Comparison of ENCODE assay signal across 20 cellular contexts in the genomic region with DNA sequence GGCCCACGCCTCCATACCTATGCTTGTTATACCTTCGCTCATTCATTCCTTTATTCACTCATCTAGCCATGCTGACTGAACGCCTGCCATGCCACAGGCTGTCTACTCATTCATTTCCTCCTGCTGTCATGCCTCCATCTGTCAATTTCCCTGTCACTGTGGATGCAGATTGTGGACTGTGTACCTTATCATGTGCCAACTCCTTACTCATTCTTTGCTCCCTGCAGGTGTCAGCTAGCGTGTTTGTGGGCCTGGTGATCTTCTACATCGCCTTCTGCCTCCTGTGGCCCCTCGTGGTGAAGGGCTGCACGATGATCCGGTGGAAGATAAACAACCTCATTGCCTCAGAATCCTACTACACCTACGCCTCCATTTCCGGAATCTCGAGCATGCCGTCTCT. TPM values are rescaled to one million over a fixed set of nuclear protein-coding genes. Genes with fewer than 3 reads are reported as not detected.
A peak's percentile ranks its signal among the peaks of the same experiment; 100 is the strongest.
DNase-seq lines count a peak whose midpoint lies in the region; ATAC-seq, FAIRE-seq and TF ChIP-seq lines count a peak whose summit lies in the region.
"Had no signal": no experiment of that assay in that cellular context is flagged by ENCODE, and none has a peak within 500 bp of the region (broad histone marks: within the 10 kb centered on the region; RNA-seq: fewer than 3 reads in every experiment).

No MANE protein-coding gene starts in this region.

- no peak for TF ChIP-seq CTCF in A549 (IDR thresholded peaks at IDR 0.05)
- TF ChIP-seq CTCF in K562 (IDR thresholded peaks at IDR 0.05 in 2 of 3, conservative IDR thresholded peaks at IDR 0.05 in 1 of 3; ENCODE audit: insufficient read depth in 2 of 3, low read depth in 1 of 3, low read length in 3 of 3) = no peak
- no peak for TF ChIP-seq CTCF in neural progenitor cell (IDR thresholded peaks at IDR 0.05)

- POLR2A ChIA-PET in A549 (lab: Yijun Ruan, JAX) (interaction anchor here (0.7 to 1.0 kb wide), 2 partner anchors 17 to 560 kb away, joined by 3 read pairs; no protein-coding TSS in a partner anchor), K562 (lab: Yijun Ruan, JAX) (interaction anchor here (0.6 kb wide), 1 partner anchor 39 kb away, joined by 3 read pairs; no protein-coding TSS in a partner anchor), T-cell (lab: Charles Lee) (no interaction called here)

- no TSS peak for BruUV-seq in K562 (replicated peaks; lab: Mats Ljungman, UMichigan)

- H3K4me1 Mint-ChIP-seq in neural progenitor cell (peaks cover 13% of the 10 kb centered on the region), T-cell (peaks cover 11 to 14% (median 12%) of the 10 kb centered on the region in 3 donors)

- no peak overlapping the region for H3K4me3 ChIP-seq in A549
- no peak overlapping the region for H3K4me3 ChIP-seq in K562
- H3K4me3 ChIP-seq in neural progenitor cell = no peak overlapping the region
- H3K4me3 ChIP-seq: BLaER1 had no signal

- H4K20me1 ChIP-seq in K562 (replicated peaks; ENCODE audit: control insufficient read depth, insufficient read depth, low read length) (0 out of 2 replicates have a peak, but pooled peaks cover 2% of the 10 kb centered on the region), neural progenitor cell (ENCODE audit: low read depth) (peaks cover 2% of the 10 kb centered on the region)

- H3K27me3 ChIP-seq in K562 (ENCODE audit: control insufficient read depth in 2 of 2, insufficient read depth in 2 of 2, low read length in 2 of 2) = no peaks in the 10 kb centered on the region
- H3K27me3 ChIP-seq in neural progenitor cell = peaks cover 11% of the 10 kb centered on the region
- H3K27me3 ChIP-seq: BLaER1 had no signal

- DNase-seq in A549 (ENCODE audit: low read depth in 1 of 2, low spot score in 1 of 2) (no peak), G401 (ENCODE audit: low spot score) (peak; percentile 95), K562 (ENCODE audit: extremely low read depth in 1 of 4, low spot score in 3 of 4) (peak in 2 of 4 experiments; percentile 37 to 59), neural progenitor cell (ENCODE audit: low spot score) (no peak), ecto neural progenitor cell (ENCODE audit: low spot score) (no peak), T-cell (no peak)
- DNase-seq: CD4-positive, alpha-beta T cell; COR-L47; EL; H7; HFFc6; Kasumi-1; NCI-H1417; NCI-H1930; NCI-H226 had no signal

- H3K27ac Mint-ChIP-seq in neural progenitor cell (peak overlapping the region; percentile 27), T-cell (no peak overlapping the region)
- H3K27ac Mint-ChIP-seq: CD4-positive, alpha-beta T cell; HFFc6; T-helper 1 cell treated with Interleukin-12 subunit alpha and Interleukin-12 subunit beta and Interleukin-4 antibody, amounts not matched to agents 30 μg/mL and 1 μg/mL, for 36 hours had no signal

- TF ChIP-seq RAD21 in A549 (conservative IDR thresholded peaks at IDR 0.05 in 1 of 2, IDR thresholded peaks at IDR 0.05 in 1 of 2) = no peak
- TF ChIP-seq RAD21 in K562 (CRISPR knock-in tag; conservative IDR thresholded peaks at IDR 0.05 in 1 of 2, IDR thresholded peaks at IDR 0.05 in 1 of 2) = no peak

- ATAC-seq in A549 = no peak
- no peak for ATAC-seq in K562
- no peak for ATAC-seq in GM19351 (IDR thresholded peaks at IDR 0.05; ENCODE audit: unreplicated experiment)
- ATAC-seq in T-cell (replicated peaks in 1 of 4) = no peak
- ATAC-seq: Right ventricle myocardium inferior had no signal

- in situ Hi-C loops in G401 (cut with HindIII; ENCODE audit: low sequenced_read_pairs) (no loop called here), K562 (cut with MboI) (no loop called here)

- H3K36me3 ChIP-seq in K562 (ENCODE audit: control insufficient read depth, insufficient read depth, low read length) (no peaks in the 10 kb centered on the region), neural progenitor cell (no peaks in the 10 kb centered on the region)
- H3K36me3 ChIP-seq: BLaER1 had no signal

- H3K27me3 Mint-ChIP-seq in neural progenitor cell (ENCODE audit: insufficient read depth, low read depth) (peaks cover 10% of the 10 kb centered on the region), T-cell (peaks cover 14 to 19% of the 10 kb centered on the region in 2 donors)

- H3K9me3 ChIP-seq in A549 (no peaks in the 10 kb centered on the region), K562 (replicated peaks; ENCODE audit: control insufficient read depth, insufficient read depth, low read depth, low read length) (no peaks in the 10 kb centered on the region; the same call in 1 of the 2 replicates), neural progenitor cell (ENCODE audit: low read depth) (no peaks in the 10 kb centered on the region)

- H3K4me2 ChIP-seq in A549 = no peak overlapping the region
- H3K4me2 ChIP-seq in K562 (ENCODE audit: insufficient read depth, low read length) = peak overlapping the region; percentile 38
- H3K4me2 ChIP-seq in neural progenitor cell = no peak overlapping the region
- H3K4me2 ChIP-seq: BLaER1 had no signal

- no peaks in the 10 kb centered on the region for H3K36me3 Mint-ChIP-seq in neural progenitor cell
- peaks cover 8% of the 10 kb centered on the region for H3K36me3 Mint-ChIP-seq in T-cell

- no peak overlapping the region for H3K9ac ChIP-seq in K562 (ENCODE audit: insufficient read depth in 1 of 2, low read depth in 2 of 2, low read length in 2 of 2)
- H3K9ac ChIP-seq in neural progenitor cell = no peak overlapping the region
- H3K9ac ChIP-seq: BLaER1 had no signal

- WGBS in A549 (ENCODE audit: missing lambda C conversion rate) = 55% methylated on average over 12 of the region's 12 CpGs
- WGBS in K562 (ENCODE audit: insufficient coverage, low coverage, missing lambda C conversion rate) = 26% methylated on average over 12 of the region's 12 CpGs

- intact Hi-C loops in K562 (cut with micrococcal nuclease) = no loop called here

- H3F3A ChIP-seq in neural progenitor cell (ENCODE audit: low read depth) = peaks cover 13% of the 10 kb centered on the region

- TF ChIP-seq EP300 in A549 (IDR thresholded peaks at IDR 0.05) (no peak), K562 (IDR thresholded peaks at IDR 0.05; ENCODE audit: low read length) (peak; percentile 9; the same call in 1 of the 2 replicates)

- FAIRE-seq in A549 (lab: Jason Lieb, UNC) (peak; percentile 49), K562 (lab: Jason Lieb, UNC) (peak; percentile 32)

- no peaks in the 10 kb centered on the region for H3K9me1 ChIP-seq in K562 (ENCODE audit: control insufficient read depth, insufficient read depth, low read length)

- no peak overlapping the region for H3K27ac ChIP-seq in A549
- no peak overlapping the region for H3K27ac ChIP-seq in K562 (ENCODE audit: extremely low read depth, low read depth, low read length)
- H3K27ac ChIP-seq in neural progenitor cell = no peak overlapping the region
- H3K27ac ChIP-seq: BLaER1 had no signal

- H3K79me2 ChIP-seq in K562 (ENCODE audit: control insufficient read depth, insufficient read depth, low read length) = peaks cover 8% of the 10 kb centered on the region
- H3K79me2 ChIP-seq in neural progenitor cell (ENCODE audit: low read depth) = peaks cover 6% of the 10 kb centered on the region

- H3K9me3 Mint-ChIP-seq in neural progenitor cell (no peaks in the 10 kb centered on the region), T-cell (no peaks in the 10 kb centered on the region)
- H3K9me3 Mint-ChIP-seq: CD4-positive, alpha-beta T cell; HFFc6; T-helper 1 cell treated with Interleukin-12 subunit alpha and Interleukin-12 subunit beta and Interleukin-4 antibody, amounts not matched to agents 30 μg/mL and 1 μg/mL, for 36 hours had no signal

- H3K4me1 ChIP-seq in A549 = peaks cover 4% of the 10 kb centered on the region; the same call in 1 of the 3 replicates
- peaks cover 9 to 10% of the 10 kb centered on the region in 2 experiments; a peak in 4 of 5 replicates for H3K4me1 ChIP-seq in K562 (replicated peaks in 1 of 2; ENCODE audit: control insufficient read depth in 2 of 2, insufficient read depth in 2 of 2, low read length in 2 of 2)
- H3K4me1 ChIP-seq in neural progenitor cell = peaks cover 21% of the 10 kb centered on the region

- CTCF ChIA-PET in A549 (lab: Yijun Ruan, JAX) = interaction anchor here (0.7 to 1.9 kb wide), 7 partner anchors 11 to 468 kb away, joined by 3 to 7 read pairs (median 3); a partner anchor contains a TSS
- CTCF ChIA-PET in K562 (lab: Yijun Ruan, JAX; ENCODE audit: low intra/inter-chr PET ratio) = no interaction called here
- CTCF ChIA-PET in T-cell (lab: Charles Lee) = no interaction called here

- TF ChIP-seq POLR2A in A549 (IDR thresholded peaks at IDR 0.05; ENCODE audit: low read length) (no peak), K562 (conservative IDR thresholded peaks at IDR 0.05) (no peak)

- H2AFZ ChIP-seq in K562 (ENCODE audit: low read depth, low read length) (peak overlapping the region; percentile 80), neural progenitor cell (replicated peaks) (no peak overlapping the region)

- H3K4me3 Mint-ChIP-seq in neural progenitor cell = no peak overlapping the region
- no peak overlapping the region for H3K4me3 Mint-ChIP-seq in T-cell
- H3K4me3 Mint-ChIP-seq: CD4-positive, alpha-beta T cell; HFFc6; T-helper 1 cell treated with Interleukin-12 subunit alpha and Interleukin-12 subunit beta and Interleukin-4 antibody, amounts not matched to agents 30 μg/mL and 1 μg/mL, for 36 hours had no signal

RNA-seq across cellular contexts. Expression of a gene that starts 4.1 kb away (rescaled TPM):
- 437 and 469 TPM in 2 replicates for polyA plus RNA-seq in A549 (2011; rRNA removed)
- polyA plus RNA-seq in A549 (2012; cell fraction: cytosol; rRNA removed) = 941 and 1,147 TPM in 2 replicates
- 541 and 764 TPM in 2 replicates for polyA plus RNA-seq in A549 (2012; cell fraction: nucleus; rRNA removed)
- 456 to 462 TPM (median 458 TPM) in 3 replicates for polyA plus RNA-seq in A549 (2017; fragmentation: RNase III; extraction: RNeasy Plus Mini Kit Qiagen cat#74134 plus additional on column Dnase treatment)
- 402 and 496 TPM in 2 replicates for polyA minus RNA-seq in A549 (2011; rRNA and poly(A)+ RNA removed)
- 518 and 528 TPM in 2 replicates for total RNA-seq in G401 (2014; rRNA removed; shearing (Covaris generic))
- total RNA-seq in K562 (2011; cell fraction: chromatin; rRNA removed; ENCODE audit: low replicate concordance) = 76.7 and 164 TPM in 2 replicates
- 169 and 187 TPM in 2 replicates for total RNA-seq in K562 (2011; cell fraction: nucleolus; rRNA removed)
- total RNA-seq in K562 (2011; cell fraction: nucleoplasm; rRNA removed) = 126 and 134 TPM in 2 replicates
- total RNA-seq in K562 (2014; rRNA removed) = 379 and 498 TPM in 2 replicates
- 222 and 257 TPM in 2 replicates for total RNA-seq in K562 (2014; rRNA removed; fragmentation: Illumina TruSeq; extraction: Trizol)
- total RNA-seq in K562 (2015; rRNA removed; fragmentation: Illumina TruSeq; extraction: Trizol) = 315 and 317 TPM in 2 replicates
- 304 and 317 TPM in 2 replicates for total RNA-seq in K562 (2021)
- 561 and 583 TPM in 2 replicates for polyA plus RNA-seq in K562 (2011; rRNA removed)
- 760 and 1,382 TPM in 2 replicates for polyA plus RNA-seq in K562 (2011; cell fraction: cytosol; rRNA removed)
- 215 and 238 TPM in 2 replicates for polyA plus RNA-seq in K562 (2011; cell fraction: nucleus; rRNA removed)
- 347 and 565 TPM in 2 replicates for polyA plus RNA-seq in K562 (2012)
- polyA plus RNA-seq in K562 (2014; fragmentation: Illumina TruSeq; extraction: Trizol) = 377 and 397 TPM in 2 replicates
- 100 to 1,000 TPM; 130 to 244 TPM for polyA plus RNA-seq in K562 (2014; fragmentation: Nextera tagmentation; extraction: Ambion mirVana)
- polyA plus RNA-seq in K562 (2014; rRNA removed) = 372 and 502 TPM in 2 replicates
- 222 and 326 TPM in 2 replicates for polyA minus RNA-seq in K562 (2011; rRNA and poly(A)+ RNA removed)
- 135 and 197 TPM in 2 replicates for polyA minus RNA-seq in K562 (2011; cell fraction: cytosol; rRNA and poly(A)+ RNA removed)
- 64.9 and 72.1 TPM in 2 replicates for polyA minus RNA-seq in K562 (2011; cell fraction: nucleus; rRNA and poly(A)+ RNA removed)
- total RNA-seq in neural progenitor cell (ENCODE audit: low replicate concordance) = 119 and 196 TPM in 2 replicates
- 10 to 100 TPM; 76.4 to 95.2 (median 85.8) TPM for total RNA-seq in T-cell

RNA-seq across cellular contexts. Expression of a gene that starts 17.5 kb away (rescaled TPM):
- not detected in 2 replicates for polyA plus RNA-seq in A549 (2011; rRNA removed)
- polyA plus RNA-seq in A549 (2012; cell fraction: cytosol; rRNA removed) = 0.08 and 0.22 TPM in 2 replicates
- 0.11 and 0.23 TPM in 2 replicates for polyA plus RNA-seq in A549 (2012; cell fraction: nucleus; rRNA removed)
- 0.33 to 0.66 TPM (median 0.46 TPM) in 3 replicates for polyA plus RNA-seq in A549 (2017; fragmentation: RNase III; extraction: RNeasy Plus Mini Kit Qiagen cat#74134 plus additional on column Dnase treatment)
- polyA minus RNA-seq in A549 (2011; rRNA and poly(A)+ RNA removed) = not detected in 2 replicates
- 0.78 TPM in 1 of 2 replicates, not detected in the other for total RNA-seq in G401 (2014; rRNA removed; shearing (Covaris generic))
- total RNA-seq in K562 (2011; cell fraction: chromatin; rRNA removed; ENCODE audit: low replicate concordance) = 0.12 TPM in 1 of 2 replicates, not detected in the other
- total RNA-seq in K562 (2011; cell fraction: nucleolus; rRNA removed) = 0.50 TPM in 1 of 2 replicates, not detected in the other
- total RNA-seq in K562 (2011; cell fraction: nucleoplasm; rRNA removed) = 0.15 TPM in 1 of 2 replicates, not detected in the other
- not detected in 2 replicates for total RNA-seq in K562 (2014; rRNA removed)
- total RNA-seq in K562 (2014; rRNA removed; fragmentation: Illumina TruSeq; extraction: Trizol) = not detected in 2 replicates
- total RNA-seq in K562 (2015; rRNA removed; fragmentation: Illumina TruSeq; extraction: Trizol) = not detected in 2 replicates
- total RNA-seq in K562 (2021) = 0.25 and 0.33 TPM in 2 replicates
- 0.12 TPM in 1 of 2 replicates, not detected in the other for polyA plus RNA-seq in K562 (2011; rRNA removed)
- polyA plus RNA-seq in K562 (2011; cell fraction: cytosol; rRNA removed) = 0.03 and 0.04 TPM in 2 replicates
- polyA plus RNA-seq in K562 (2011; cell fraction: nucleus; rRNA removed) = 0.46 and 0.63 TPM in 2 replicates
- polyA plus RNA-seq in K562 (2012) = 0.52 and 0.94 TPM in 2 replicates
- not detected in 2 replicates for polyA plus RNA-seq in K562 (2014; fragmentation: Illumina TruSeq; extraction: Trizol)
- not detected for polyA plus RNA-seq in K562 (2014; fragmentation: Nextera tagmentation; extraction: Ambion mirVana)
- polyA plus RNA-seq in K562 (2014; rRNA removed) = 0.15 and 0.16 TPM in 2 replicates
- polyA minus RNA-seq in K562 (2011; rRNA and poly(A)+ RNA removed) = not detected in 2 replicates
- not detected in 2 replicates for polyA minus RNA-seq in K562 (2011; cell fraction: cytosol; rRNA and poly(A)+ RNA removed)
- polyA minus RNA-seq in K562 (2011; cell fraction: nucleus; rRNA and poly(A)+ RNA removed) = 0.54 TPM in 1 of 2 replicates, not detected in the other
- total RNA-seq in neural progenitor cell (ENCODE audit: low replicate concordance) = 1.0 TPM in 1 of 2 replicates, not detected in the other
- total RNA-seq in T-cell = under 1 TPM in 4 of 5 donors, not detected in 1; 0.18 to 0.60 (median 0.31) TPM
- total RNA-seq: Right ventricle myocardium inferior, SK-MEL-5 had no signal

RNA-seq across cellular contexts. Expression of a gene that starts 18.2 kb away (rescaled TPM):
- polyA plus RNA-seq in A549 (2011; rRNA removed) (3.0 and 3.5 TPM in 2 replicates), A549 (2017; fragmentation: RNase III; extraction: RNeasy Plus Mini Kit Qiagen cat#74134 plus additional on column Dnase treatment) (2.6 to 3.6 TPM (median 2.8 TPM) in 3 replicates), K562 (2011; rRNA removed) (0.47 and 0.62 TPM in 2 replicates), K562 (2014; fragmentation: Illumina TruSeq; extraction: Trizol) (0.30 and 0.89 TPM in 2 replicates), K562 (2014; fragmentation: Nextera tagmentation; extraction: Ambion mirVana) (under 1 TPM; 0.21 to 0.25 TPM), K562 (2014; rRNA removed) (0.63 and 1.3 TPM in 2 replicates)
- 2.3 and 2.6 TPM in 2 replicates for polyA plus RNA-seq in A549 (2012; cell fraction: cytosol; rRNA removed)
- 11.1 and 12.9 TPM in 2 replicates for polyA plus RNA-seq in A549 (2012; cell fraction: nucleus; rRNA removed)
- 4.0 and 8.1 TPM in 2 replicates for polyA minus RNA-seq in A549 (2011; rRNA and poly(A)+ RNA removed)
- total RNA-seq in G401 (2014; rRNA removed; shearing (Covaris generic)) = 2.0 and 6.8 TPM in 2 replicates
- total RNA-seq in K562 (2011; cell fraction: chromatin; rRNA removed; ENCODE audit: low replicate concordance) = 7.2 and 10.1 TPM in 2 replicates
- total RNA-seq in K562 (2011; cell fraction: nucleolus; rRNA removed) = 3.6 and 6.3 TPM in 2 replicates
- 4.3 and 11.0 TPM in 2 replicates for total RNA-seq in K562 (2011; cell fraction: nucleoplasm; rRNA removed)
- total RNA-seq in K562 (2014; rRNA removed) (0.05 and 0.41 TPM in 2 replicates), K562 (2014; rRNA removed; fragmentation: Illumina TruSeq; extraction: Trizol) (0.32 and 0.36 TPM in 2 replicates), K562 (2015; rRNA removed; fragmentation: Illumina TruSeq; extraction: Trizol) (0.15 and 0.25 TPM in 2 replicates), K562 (2021) (0.81 and 0.95 TPM in 2 replicates), neural progenitor cell (ENCODE audit: low replicate concordance) (0.99 and 4.6 TPM in 2 replicates), T-cell (1 to 10 TPM in 4 of 5 donors, under 1 TPM in 1; 0.93 to 2.9 (median 2.1) TPM)
- 0.57 and 0.58 TPM in 2 replicates for polyA plus RNA-seq in K562 (2011; cell fraction: cytosol; rRNA removed)
- 3.0 and 4.3 TPM in 2 replicates for polyA plus RNA-seq in K562 (2011; cell fraction: nucleus; rRNA removed)
- polyA plus RNA-seq in K562 (2012) = 0.70 and 3.0 TPM in 2 replicates
- polyA minus RNA-seq in K562 (2011; rRNA and poly(A)+ RNA removed) = 0.03 and 0.39 TPM in 2 replicates
- not detected in 2 replicates for polyA minus RNA-seq in K562 (2011; cell fraction: cytosol; rRNA and poly(A)+ RNA removed)
- 0.89 and 1.3 TPM in 2 replicates for polyA minus RNA-seq in K562 (2011; cell fraction: nucleus; rRNA and poly(A)+ RNA removed)

RNA-seq across cellular contexts. Expression of a gene that starts 32.6 kb away (rescaled TPM):
- polyA plus RNA-seq in A549 (2011; rRNA removed) (12.8 and 13.8 TPM in 2 replicates), A549 (2017; fragmentation: RNase III; extraction: RNeasy Plus Mini Kit Qiagen cat#74134 plus additional on column Dnase treatment) (19.5 to 20.4 TPM (median 20.1 TPM) in 3 replicates), K562 (2011; rRNA removed) (16.0 and 22.7 TPM in 2 replicates), K562 (2014; fragmentation: Illumina TruSeq; extraction: Trizol) (9.6 and 13.1 TPM in 2 replicates), K562 (2014; fragmentation: Nextera tagmentation; extraction: Ambion mirVana) (1 to 10 TPM; 1.7 to 4.3 TPM), K562 (2014; rRNA removed) (40.8 and 43.8 TPM in 2 replicates)
- 36.5 and 42.2 TPM in 2 replicates for polyA plus RNA-seq in A549 (2012; cell fraction: cytosol; rRNA removed)
- polyA plus RNA-seq in A549 (2012; cell fraction: nucleus; rRNA removed) = 70.9 and 89.2 TPM in 2 replicates
- polyA minus RNA-seq in A549 (2011; rRNA and poly(A)+ RNA removed) = 7.9 and 13.8 TPM in 2 replicates
- total RNA-seq in G401 (2014; rRNA removed; shearing (Covaris generic)) = 15.9 and 23.5 TPM in 2 replicates
- 20.3 and 72.0 TPM in 2 replicates for total RNA-seq in K562 (2011; cell fraction: chromatin; rRNA removed; ENCODE audit: low replicate concordance)
- total RNA-seq in K562 (2011; cell fraction: nucleolus; rRNA removed) = 76.2 and 91.1 TPM in 2 replicates
- 41.2 and 45.5 TPM in 2 replicates for total RNA-seq in K562 (2011; cell fraction: nucleoplasm; rRNA removed)
- total RNA-seq in K562 (2014; rRNA removed) (28.3 and 31.2 TPM in 2 replicates), K562 (2014; rRNA removed; fragmentation: Illumina TruSeq; extraction: Trizol) (6.8 and 7.2 TPM in 2 replicates), K562 (2015; rRNA removed; fragmentation: Illumina TruSeq; extraction: Trizol) (12.6 and 13.7 TPM in 2 replicates), K562 (2021) (26.0 and 26.7 TPM in 2 replicates), neural progenitor cell (ENCODE audit: low replicate concordance) (3.5 and 13.2 TPM in 2 replicates), T-cell (10 to 100 TPM; 31.9 to 62.1 (median 57.4) TPM)
- 25.2 and 53.5 TPM in 2 replicates for polyA plus RNA-seq in K562 (2011; cell fraction: cytosol; rRNA removed)
- 72.4 and 115 TPM in 2 replicates for polyA plus RNA-seq in K562 (2011; cell fraction: nucleus; rRNA removed)
- 18.2 and 37.7 TPM in 2 replicates for polyA plus RNA-seq in K562 (2012)
- 3.4 and 5.0 TPM in 2 replicates for polyA minus RNA-seq in K562 (2011; rRNA and poly(A)+ RNA removed)
- polyA minus RNA-seq in K562 (2011; cell fraction: cytosol; rRNA and poly(A)+ RNA removed) = 17.2 and 20.5 TPM in 2 replicates
- 17.5 and 23.6 TPM in 2 replicates for polyA minus RNA-seq in K562 (2011; cell fraction: nucleus; rRNA and poly(A)+ RNA removed)

RNA-seq across cellular contexts. Expression of a gene that starts 34.7 kb away (rescaled TPM):
- 1.4 and 1.7 TPM in 2 replicates for polyA plus RNA-seq in A549 (2011; rRNA removed)
- 0.89 and 0.96 TPM in 2 replicates for polyA plus RNA-seq in A549 (2012; cell fraction: cytosol; rRNA removed)
- polyA plus RNA-seq in A549 (2012; cell fraction: nucleus; rRNA removed) = 3.0 and 4.6 TPM in 2 replicates
- 0.62 to 1.4 TPM (median 0.80 TPM) in 3 replicates for polyA plus RNA-seq in A549 (2017; fragmentation: RNase III; extraction: RNeasy Plus Mini Kit Qiagen cat#74134 plus additional on column Dnase treatment)
- 3.0 and 3.4 TPM in 2 replicates for polyA minus RNA-seq in A549 (2011; rRNA and poly(A)+ RNA removed)
- total RNA-seq in G401 (2014; rRNA removed; shearing (Covaris generic)) = 0.88 and 6.9 TPM in 2 replicates
- 13.9 and 31.7 TPM in 2 replicates for total RNA-seq in K562 (2011; cell fraction: chromatin; rRNA removed; ENCODE audit: low replicate concordance)
- total RNA-seq in K562 (2011; cell fraction: nucleolus; rRNA removed) = 19.7 and 20.7 TPM in 2 replicates
- 21.0 and 26.9 TPM in 2 replicates for total RNA-seq in K562 (2011; cell fraction: nucleoplasm; rRNA removed)
- 0.37 TPM in 1 of 2 replicates, not detected in the other for total RNA-seq in K562 (2014; rRNA removed)
- total RNA-seq in K562 (2014; rRNA removed; fragmentation: Illumina TruSeq; extraction: Trizol) = 0.41 and 0.58 TPM in 2 replicates
- total RNA-seq in K562 (2015; rRNA removed; fragmentation: Illumina TruSeq; extraction: Trizol) = 0.72 and 0.76 TPM in 2 replicates
- 1.8 and 2.2 TPM in 2 replicates for total RNA-seq in K562 (2021)
- 0.56 and 1.0 TPM in 2 replicates for polyA plus RNA-seq in K562 (2011; rRNA removed)
- 0.27 and 0.46 TPM in 2 replicates for polyA plus RNA-seq in K562 (2011; cell fraction: cytosol; rRNA removed)
- polyA plus RNA-seq in K562 (2011; cell fraction: nucleus; rRNA removed) = 3.2 and 3.3 TPM in 2 replicates
- polyA plus RNA-seq in K562 (2012) = 0.55 and 0.90 TPM in 2 replicates
- 0.15 and 0.30 TPM in 2 replicates for polyA plus RNA-seq in K562 (2014; fragmentation: Illumina TruSeq; extraction: Trizol)
- under 1 TPM in 1 of 2 experiments, not detected in 1; 0.07 TPM for polyA plus RNA-seq in K562 (2014; fragmentation: Nextera tagmentation; extraction: Ambion mirVana)
- polyA plus RNA-seq in K562 (2014; rRNA removed) = 0.97 and 1.1 TPM in 2 replicates
- polyA minus RNA-seq in K562 (2011; rRNA and poly(A)+ RNA removed) = 1.3 and 1.6 TPM in 2 replicates
- 0.95 and 1.5 TPM in 2 replicates for polyA minus RNA-seq in K562 (2011; cell fraction: cytosol; rRNA and poly(A)+ RNA removed)
- polyA minus RNA-seq in K562 (2011; cell fraction: nucleus; rRNA and poly(A)+ RNA removed) = 3.6 and 4.6 TPM in 2 replicates
- 1.4 and 5.5 TPM in 2 replicates for total RNA-seq in neural progenitor cell (ENCODE audit: low replicate concordance)
- total RNA-seq in T-cell = 10 to 100 TPM; 11.1 to 27.2 (median 21.2) TPM

Comparison
In these comparisons a context has a peak if more than half of its experiments do, and no peak if none do; other contexts are left out.
1. POLR2A ChIA-PET loops: an anchor here in A549 (0.7 to 1.0 kb wide) and K562 (0.6 kb wide); none called in T-cell.